22 cellular contexts compared by ENCODE assay signal in the genomic region with DNA sequence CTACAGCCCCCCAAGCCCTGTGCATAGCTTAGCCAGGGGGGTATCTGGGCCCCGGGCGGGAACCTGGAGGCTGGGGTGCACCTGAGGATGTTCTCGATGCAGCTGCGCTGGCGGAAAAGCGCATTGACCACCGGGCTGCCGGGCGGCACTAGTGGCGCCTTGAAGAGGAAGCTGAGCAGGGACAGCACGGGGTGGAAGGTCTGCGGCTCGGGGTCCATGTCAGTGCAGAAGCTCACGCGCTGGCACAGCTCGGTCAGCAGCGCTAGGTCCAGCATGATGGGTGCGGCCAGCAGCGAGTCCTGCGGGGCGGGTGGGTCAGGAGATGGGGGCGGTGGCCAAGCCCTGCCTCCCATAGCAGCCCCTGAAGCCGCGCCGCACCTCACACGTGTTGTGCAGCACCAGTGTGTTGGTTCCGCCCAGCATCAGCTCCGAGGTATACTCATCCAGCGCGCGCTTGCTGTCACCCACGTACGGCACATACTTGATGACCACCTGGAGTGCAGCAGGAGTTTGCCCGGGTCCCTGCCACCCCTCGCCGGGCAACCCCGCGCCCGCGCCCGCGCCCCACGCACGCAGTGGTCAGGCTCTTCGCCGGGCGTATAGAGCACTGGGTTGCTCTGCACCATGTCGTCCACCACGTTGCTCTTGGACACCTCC. TPM values are rescaled to one million over a fixed set of nuclear protein-coding genes. Genes with fewer than 3 reads are reported as not detected.
DNase-seq lines count a peak whose midpoint lies in the region; ATAC-seq and TF ChIP-seq lines count a peak whose summit lies in the region.
"Had no signal": no experiment of that assay in that cellular context is flagged by ENCODE, and none has a peak within 500 bp of the region (broad histone marks: within the 10 kb centered on the region; RNA-seq: fewer than 3 reads in every experiment).

No MANE protein-coding gene starts in this region.

- H2BK120ac ChIP-seq in mesendoderm (ENCODE audit: low read depth, low read length) = no peak overlapping the region

- no peak overlapping the region for H3K4ac ChIP-seq in mesendoderm (ENCODE audit: low read depth, low read length)

- no peak overlapping the region for H3K23ac ChIP-seq in mesendoderm (ENCODE audit: low read length)

- H2BK15ac ChIP-seq in mesendoderm (replicated peaks; ENCODE audit: low read depth) = no peak overlapping the region

- H3K18ac ChIP-seq in mesendoderm (ENCODE audit: low read length) = no peak overlapping the region

- no peaks in the 10 kb centered on the region for H3K27me3 ChIP-seq in CD8-positive, alpha-beta T cell (ENCODE audit: insufficient read depth, low read length)
- H3K27me3 ChIP-seq in adrenal gland = no peaks in the 10 kb centered on the region
- no peaks in the 10 kb centered on the region for H3K27me3 ChIP-seq in mesendoderm (ENCODE audit: insufficient read depth, low read length, poor library complexity)
- H3K27me3 ChIP-seq: MG63 had no signal

- intact Hi-C loops in CD8-positive, alpha-beta T cell (cut with DNase I, micrococcal nuclease) = no loop called here
- intact Hi-C loops in adrenal gland (cut with DNase I) (no loop called here), posterior cingulate gyrus (cut with DNase I) (no loop called here)

- peaks cover 2% of the 10 kb centered on the region for H3K36me3 Mint-ChIP-seq in CD8-positive, alpha-beta T cell
- H3K36me3 Mint-ChIP-seq in naive B cell = no peaks in the 10 kb centered on the region
- H3K36me3 Mint-ChIP-seq: IgD-negative memory B cell had no signal

- H2AK5ac ChIP-seq in mesendoderm (ENCODE audit: low read length) = no peak overlapping the region

- no peak overlapping the region for H3K56ac ChIP-seq in mesendoderm (ENCODE audit: low read length)

- no peaks in the 10 kb centered on the region for H3K27me3 Mint-ChIP-seq in CD8-positive, alpha-beta T cell (ENCODE audit: low read depth)
- no peaks in the 10 kb centered on the region for H3K27me3 Mint-ChIP-seq in naive B cell
- H3K27me3 Mint-ChIP-seq: activated naive CD8-positive, alpha-beta T cell treated with anti-CD3 and anti-CD28 coated beads, Interleukin-2, amount 10 ng/mL, durations not matched to agents 7 days and 5 days; brain; IgD-negative memory B cell had no signal

- WGBS in adrenal gland, 4 donors = 94 to 98% (median 95%) methylated on average over 18 to 49 of the region's 49 CpGs
- no CpG with 5 or more reads among the region's 49 CpGs for WGBS in mesendoderm (ENCODE audit: extremely low coverage, insufficient coverage, low lambda C conversion rate)

- CTCF ChIA-PET in CD8-positive, alpha-beta T cell (lab: Charles Lee) = interaction anchor here (1.1 to 2.2 kb wide), 2 partner anchors 15 to 16 kb away, joined by 3 to 8 read pairs; a partner anchor contains a TSS

- TF ChIP-seq POLR2A in adrenal gland (IDR thresholded peaks at IDR 0.05) = no peak

- H4K5ac ChIP-seq in mesendoderm (ENCODE audit: low read length) = no peak overlapping the region

- H3K4me3 Mint-ChIP-seq in CD8-positive, alpha-beta T cell = peak overlapping the region; percentile 11
- H3K4me3 Mint-ChIP-seq in naive B cell = peak overlapping the region in 7 of 8 donors; percentile 80 to 89 (median 84)

- H3K79me1 ChIP-seq in mesendoderm (ENCODE audit: low read length) = no peaks in the 10 kb centered on the region

- peaks cover 30% of the 10 kb centered on the region for H3K4me1 ChIP-seq in CD8-positive, alpha-beta T cell (ENCODE audit: insufficient read depth, low read length)
- H3K4me1 ChIP-seq in adrenal gland (replicated peaks in 1 of 2) (peaks cover 29 to 39% of the 10 kb centered on the region in 2 donors), mesendoderm (ENCODE audit: control insufficient read depth, low read depth, low read length) (peaks cover 10% of the 10 kb centered on the region)

- H3K27ac Mint-ChIP-seq in CD8-positive, alpha-beta T cell = no peak overlapping the region
- H3K27ac Mint-ChIP-seq in naive B cell = no peak overlapping the region
- H3K27ac Mint-ChIP-seq: activated naive CD8-positive, alpha-beta T cell treated with anti-CD3 and anti-CD28 coated beads, Interleukin-2, amount 10 ng/mL, durations not matched to agents 7 days and 5 days had no signal

- DNase-seq in 8988T = peak; percentile 56
- no peak for DNase-seq in CD8-positive, alpha-beta T cell
- peak in 4 of 7 donors; percentile 15 to 77 (median 48) for DNase-seq in adrenal gland
- DNase-seq in naive B cell = no peak
- DNase-seq in mesendoderm = no peak
- DNase-seq in stimulated activated CD8-positive, alpha-beta memory T cell treated with anti-CD3 and anti-CD28 coated beads, Interleukin-4, amount 100 ng/mL, for 48 hours = no peak
- no peak for DNase-seq in posterior cingulate gyrus
- DNase-seq: activated CD4-positive, CD25-positive, alpha-beta regulatory T cell; activated naive CD8-positive, alpha-beta T cell treated with anti-CD3 and anti-CD28 coated beads, Interleukin-2, amount 10 ng/mL, durations not matched to agents 7 days and 5 days; activated T-cell treated with anti-CD3 and anti-CD28 coated beads, Interleukin-2, amount 50 U/mL, for 48 hours; H7; MG63; midbrain; NCI-H1436; NCI-H2171 treated with DMSO at 0.1 percent for 48 hours; nucleus accumbens had no signal

- no peak overlapping the region for H3K4me3 ChIP-seq in CD8-positive, alpha-beta T cell (ENCODE audit: low read depth, low read length)
- H3K4me3 ChIP-seq in adrenal gland (no peak overlapping the region), mesendoderm (ENCODE audit: low read length) (no peak overlapping the region)
- H3K4me3 ChIP-seq: MG63 had no signal

- H3K4me2 ChIP-seq in mesendoderm (ENCODE audit: low read length) = no peak overlapping the region

- H3K36me3 ChIP-seq in CD8-positive, alpha-beta T cell (ENCODE audit: insufficient read depth, low read length) = no peaks in the 10 kb centered on the region
- H3K36me3 ChIP-seq in adrenal gland (replicated peaks in 1 of 2) (no peaks in the 10 kb centered on the region), mesendoderm (ENCODE audit: control insufficient read depth, insufficient read depth, low read length) (peaks cover 4% of the 10 kb centered on the region)

- no peak overlapping the region for H2BK5ac ChIP-seq in mesendoderm (ENCODE audit: low read length)

- H3K9ac ChIP-seq in mesendoderm (ENCODE audit: low read length) = no peak overlapping the region

- peaks cover 20% of the 10 kb centered on the region for H3K4me1 Mint-ChIP-seq in CD8-positive, alpha-beta T cell (ENCODE audit: low read depth)
- peaks cover 13 to 31% (median 30%) of the 10 kb centered on the region in 3 donors for H3K4me1 Mint-ChIP-seq in naive B cell

- no peak for ATAC-seq in CD8-positive, alpha-beta T cell
- ATAC-seq in naive B cell (ENCODE audit: low read depth in 2 of 2) = no peak
- ATAC-seq in HG03442 (IDR thresholded peaks at IDR 0.05; ENCODE audit: unreplicated experiment) = no peak

- no peaks in the 10 kb centered on the region for H3K79me2 ChIP-seq in mesendoderm (ENCODE audit: control insufficient read depth, insufficient read depth, low read length)

- POLR2A ChIA-PET in CD8-positive, alpha-beta T cell (lab: Charles Lee) = no interaction called here

- no peaks in the 10 kb centered on the region for H3K9me3 Mint-ChIP-seq in CD8-positive, alpha-beta T cell
- H3K9me3 Mint-ChIP-seq in naive B cell = no peaks in the 10 kb centered on the region
- H3K9me3 Mint-ChIP-seq: activated naive CD8-positive, alpha-beta T cell treated with anti-CD3 and anti-CD28 coated beads, Interleukin-2, amount 10 ng/mL, durations not matched to agents 7 days and 5 days; IgD-negative memory B cell had no signal

- H3K9me3 ChIP-seq in CD8-positive, alpha-beta T cell (ENCODE audit: low read length) = no peaks in the 10 kb centered on the region
- H3K9me3 ChIP-seq in adrenal gland (replicated peaks in 1 of 3) = no peaks in the 10 kb centered on the region
- H3K9me3 ChIP-seq: MG63 had no signal

- H4K8ac ChIP-seq in mesendoderm (ENCODE audit: low read depth, low read length) = no peak overlapping the region

- no peak overlapping the region for H3K27ac ChIP-seq in CD8-positive, alpha-beta T cell (ENCODE audit: low read depth, low read length)
- H3K27ac ChIP-seq in adrenal gland (no peak overlapping the region), mesendoderm (ENCODE audit: low read depth, low read length) (no peak overlapping the region)

- no peak for TF ChIP-seq CTCF in CD8-positive, alpha-beta T cell (IDR thresholded peaks at IDR 0.05)
- no peak for TF ChIP-seq CTCF in adrenal gland (IDR thresholded peaks at IDR 0.05)

RNA-seq across cellular contexts. Expression of a gene that starts 2.6 kb away (rescaled TPM):
- 10 to 100 TPM; 54.5 to 54.7 TPM for total RNA-seq in CD8-positive, alpha-beta T cell
- total RNA-seq in adrenal gland = 100 to 1,000 TPM in 3 of 8 donors, 10 to 100 TPM in 5; 32.3 to 211 (median 78.7) TPM
- polyA plus RNA-seq in adrenal gland (100 to 1,000 TPM in 2 of 3 donors, 1 to 10 TPM in 1; 3.2 to 313 (median 125) TPM), naive B cell (ENCODE audit: low read depth in 6 of 6) (10 to 100 TPM in 2 of 6 donors, 1 to 10 TPM in 4; 6.3 to 12.2 (median 8.6) TPM)
- 76.6 TPM for polyA plus RNA-seq in mesendoderm (2013, experiment 1 of 2)
- 79.2 TPM for polyA plus RNA-seq in mesendoderm (2013, experiment 2 of 2)

RNA-seq across cellular contexts. Expression of a gene that starts 16.1 kb away (rescaled TPM):
- total RNA-seq in CD8-positive, alpha-beta T cell = 10 to 100 TPM; 49.9 to 58.2 TPM
- total RNA-seq in adrenal gland = 100 to 1,000 TPM in 1 of 8 donors, 10 to 100 TPM in 7; 38.9 to 119 (median 73.7) TPM
- polyA plus RNA-seq in adrenal gland (100 to 1,000 TPM in 2 of 3 donors, 1 to 10 TPM in 1; 9.1 to 160 (median 136) TPM), naive B cell (ENCODE audit: low read depth in 6 of 6) (10 to 100 TPM; 54.7 to 78.0 (median 61.8) TPM)
- polyA plus RNA-seq in mesendoderm (2013, experiment 1 of 2) = 35.0 TPM
- 35.5 TPM for polyA plus RNA-seq in mesendoderm (2013, experiment 2 of 2)

RNA-seq across cellular contexts. Expression of a gene that starts 37.9 kb away (rescaled TPM):
- under 1 TPM in 1 of 2 experiments, not detected in 1; 0.22 TPM for total RNA-seq in CD8-positive, alpha-beta T cell
- total RNA-seq in adrenal gland = 10 to 100 TPM in 7 of 8 donors, 1 to 10 TPM in 1; 8.7 to 38.2 (median 22.5) TPM
- polyA plus RNA-seq in adrenal gland (10 to 100 TPM in 1 of 3 donors, 1 to 10 TPM in 2; 5.1 to 18.4 (median 8.5) TPM), naive B cell (ENCODE audit: low read depth in 6 of 6) (10 to 100 TPM in 4 of 6 donors, 1 to 10 TPM in 1, under 1 TPM in 1; 0.17 to 30.8 (median 17.9) TPM)
- not detected for polyA plus RNA-seq in mesendoderm (2013, experiment 1 of 2)
- 0.03 TPM for polyA plus RNA-seq in mesendoderm (2013, experiment 2 of 2)
- total RNA-seq: dermis microvascular lymphatic vessel endothelial cell, SK-MEL-5 had no signal

RNA-seq across cellular contexts. Expression of a gene that starts 49.4 kb away (rescaled TPM):
- total RNA-seq in CD8-positive, alpha-beta T cell = not detected
- total RNA-seq in adrenal gland = 10 to 100 TPM in 4 of 8 donors, 1 to 10 TPM in 3, under 1 TPM in 1; 0.90 to 29.2 (median 9.0) TPM
- polyA plus RNA-seq in adrenal gland (1 to 10 TPM in 2 of 3 donors, under 1 TPM in 1; 0.33 to 5.3 (median 2.6) TPM), naive B cell (ENCODE audit: low read depth in 6 of 6) (not detected)
- polyA plus RNA-seq in mesendoderm (2013, experiment 1 of 2) = 2.1 TPM
- 1.8 TPM for polyA plus RNA-seq in mesendoderm (2013, experiment 2 of 2)
- total RNA-seq: frontal cortex had no signal
- polyA plus RNA-seq: IgD-negative memory B cell had no signal

Comparison
In these comparisons a context has a peak if more than half of its experiments do, and no peak if none do; other contexts are left out.
1. DNase-seq: peak in 8988T (single experiment) and adrenal gland (4 of 7); none in CD8-positive, alpha-beta T cell (0 of 7), naive B cell (single experiment), mesendoderm (single experiment), stimulated activated CD8-positive, alpha-beta memory T cell treated with anti-CD3 and anti-CD28 coated beads, Interleukin-4, amount 100 ng/mL, for 48 hours (single experiment) and posterior cingulate gyrus (0 of 10).
2. RNA of a gene that starts 37.9 kb away (total RNA-seq): 8.7 to 38.2 TPM in adrenal gland; 0.22 TPM in CD8-positive, alpha-beta T cell; every median in the first group is over 4 times any median in the second.